Comparison of ENCODE assay signal across 9 cellular contexts in the genomic region with DNA sequence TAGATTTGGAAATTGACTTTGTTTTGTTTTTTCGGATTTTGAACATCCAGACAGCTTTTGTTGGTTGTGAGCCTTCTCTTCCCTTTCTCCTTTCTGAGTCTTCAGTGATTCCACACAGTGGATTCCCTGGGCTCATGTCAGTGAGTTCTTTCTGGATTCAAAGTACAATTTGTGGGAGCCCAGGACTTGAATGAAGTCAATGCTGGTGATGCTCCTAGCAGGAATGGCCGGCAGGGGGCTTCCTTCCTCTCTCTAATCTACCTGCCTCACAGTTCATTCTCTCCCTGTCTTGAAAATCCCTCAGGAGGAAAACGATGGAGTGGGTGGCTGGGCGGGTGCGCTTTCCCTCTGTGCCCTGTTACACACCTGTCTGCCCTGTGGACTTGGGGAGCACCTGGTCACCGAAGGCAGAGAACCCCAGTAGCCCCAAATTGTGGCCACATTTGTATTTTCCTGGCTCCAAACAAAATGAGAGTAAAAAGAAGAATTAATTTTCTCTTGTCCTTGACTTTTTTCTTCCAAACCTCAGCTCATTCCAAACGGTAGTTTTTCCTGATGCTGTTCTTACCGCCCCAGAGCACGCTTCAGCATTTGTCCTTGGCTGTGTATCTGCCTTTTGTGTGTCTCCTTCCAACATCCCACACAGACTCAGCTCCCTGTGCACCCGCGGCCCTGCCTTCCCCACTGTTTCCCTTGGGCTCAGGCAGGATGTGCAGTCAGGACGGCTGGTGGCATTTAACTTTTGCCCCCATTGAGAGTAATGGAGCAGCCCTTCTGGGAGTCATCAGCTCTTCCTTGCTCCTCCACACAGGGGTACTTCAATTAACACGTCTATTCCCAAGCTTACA.
DNase-seq lines count a peak whose midpoint lies in the region; ATAC-seq and TF ChIP-seq lines count a peak whose summit lies in the region.
"Had no signal": no experiment of that assay in that cellular context is flagged by ENCODE, and none has a peak within 500 bp of the region (broad histone marks: within the 10 kb centered on the region; RNA-seq: fewer than 3 reads in every experiment).

No MANE protein-coding gene starts in this region.

- H3K27ac ChIP-seq in sigmoid colon, result no peak overlapping the region
- H3K27ac ChIP-seq: upper lobe of left lung had no signal

- intact Hi-C loops in sigmoid colon (cut with DNase I), result no loop called here

- H3K27ac Mint-ChIP-seq in natural killer cell treated with Interleukin-12 subunit alpha and Interleukin-12 subunit beta and Interleukin-15 and Interleukin-18, amount 100 ng/mL, for 72 hours, result no peak overlapping the region

- H3K4me1 ChIP-seq in sigmoid colon, result no peaks in the 10 kb centered on the region
- H3K4me1 ChIP-seq: upper lobe of left lung had no signal

- no peaks in the 10 kb centered on the region for H3K36me3 ChIP-seq in sigmoid colon
- H3K36me3 ChIP-seq: upper lobe of left lung had no signal

- TF ChIP-seq RAD21 in Ishikawa (IDR thresholded peaks at IDR 0.05; ENCODE audit: low read depth), result peak; percentile 49

- H3K36me3 Mint-ChIP-seq in natural killer cell treated with Interleukin-12 subunit alpha and Interleukin-12 subunit beta and Interleukin-15 and Interleukin-18, amount 100 ng/mL, for 72 hours, result no peaks in the 10 kb centered on the region

- H3K4me3 ChIP-seq in WI38 (ENCODE audit: low read depth, low read length) (no peak overlapping the region), sigmoid colon (no peak overlapping the region)
- H3K4me3 ChIP-seq: upper lobe of left lung had no signal

- H3K27me3 ChIP-seq in sigmoid colon, result peaks cover 0 to 5% (median 0%) of the 10 kb centered on the region in 3 donors
- H3K27me3 ChIP-seq: upper lobe of left lung had no signal

- no peaks in the 10 kb centered on the region for H3K4me1 Mint-ChIP-seq in natural killer cell treated with Interleukin-12 subunit alpha and Interleukin-12 subunit beta and Interleukin-15 and Interleukin-18, amount 100 ng/mL, for 72 hours (ENCODE audit: low read depth in 2 of 2)

- peaks cover 2% of the 10 kb centered on the region for H3K9me3 Mint-ChIP-seq in natural killer cell treated with Interleukin-12 subunit alpha and Interleukin-12 subunit beta and Interleukin-15 and Interleukin-18, amount 100 ng/mL, for 72 hours

- H3K4me3 Mint-ChIP-seq in natural killer cell treated with Interleukin-12 subunit alpha and Interleukin-12 subunit beta and Interleukin-15 and Interleukin-18, amount 100 ng/mL, for 72 hours, result no peak overlapping the region

- TF ChIP-seq EP300 in Ishikawa (IDR thresholded peaks at IDR 0.05; ENCODE audit: borderline replicate concordance) (no peak), sigmoid colon (IDR thresholded peaks at IDR 0.05) (no peak)

- no peak for ATAC-seq in GM21447 (IDR thresholded peaks at IDR 0.05; ENCODE audit: unreplicated experiment)
- ATAC-seq in natural killer cell treated with Interleukin-12 subunit alpha and Interleukin-12 subunit beta and Interleukin-15 and Interleukin-18, amount 100 ng/mL, for 72 hours, result no peak

- WGBS in sigmoid colon, 2 donors, result 64 to 66% methylated on average over 13 of the region's 13 CpGs

- peaks cover 0 to 1% (median 0%) of the 10 kb centered on the region in 4 donors for H3K9me3 ChIP-seq in sigmoid colon
- H3K9me3 ChIP-seq: upper lobe of left lung had no signal

- DNase-seq in Daoy (ENCODE audit: low read depth) (peak; percentile 48), medulla oblongata (ENCODE audit: extremely low spot score) (peak; percentile 11), SKM-1 (lab: John Stamatoyannopoulos, UW; ENCODE audit: unreplicated experiment) (no peak), sigmoid colon (no peak)
- no peak for DNase-seq in natural killer cell treated with Interleukin-12 subunit alpha and Interleukin-12 subunit beta and Interleukin-15 and Interleukin-18, amount 100 ng/mL, for 72 hours (ENCODE audit: low spot score)

- H3K27me3 Mint-ChIP-seq in natural killer cell treated with Interleukin-12 subunit alpha and Interleukin-12 subunit beta and Interleukin-15 and Interleukin-18, amount 100 ng/mL, for 72 hours, result peaks cover 23 to 31% of the 10 kb centered on the region in 2 donors

- peak; percentile 48 for TF ChIP-seq CTCF in WI38 (IDR thresholded peaks at IDR 0.05; ENCODE audit: low read depth, low read length)
- no peak for TF ChIP-seq CTCF in sigmoid colon (IDR thresholded peaks at IDR 0.05)

- TF ChIP-seq POLR2A in sigmoid colon (IDR thresholded peaks at IDR 0.05), result no peak

TF ChIP-seq in Ishikawa, 13 proteins besides CTCF, POLR2A, EP300 and RAD21:
- no peak for TF ChIP-seq REST (IDR thresholded peaks at IDR 0.05; ENCODE audit: low read depth)
- no peak for TF ChIP-seq NFIC (IDR thresholded peaks at IDR 0.05)
- TF ChIP-seq YY1 (IDR thresholded peaks at IDR 0.05; ENCODE audit: low read depth), result no peak
- TF ChIP-seq TCF12 (IDR thresholded peaks at IDR 0.05; ENCODE audit: low read depth), result no peak
- TF ChIP-seq FOXM1 (IDR thresholded peaks at IDR 0.05; ENCODE audit: borderline replicate concordance, low read depth), result no peak
- TF ChIP-seq CEBPB (IDR thresholded peaks at IDR 0.05), result no peak
- no peak for TF ChIP-seq USF1 (IDR thresholded peaks at IDR 0.05)
- TF ChIP-seq, protein P1, sequence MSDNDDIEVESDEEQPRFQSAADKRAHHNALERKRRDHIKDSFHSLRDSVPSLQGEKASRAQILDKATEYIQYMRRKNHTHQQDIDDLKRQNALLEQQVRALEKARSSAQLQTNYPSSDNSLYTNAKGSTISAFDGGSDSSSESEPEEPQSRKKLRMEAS (IDR thresholded peaks at IDR 0.05), result no peak
- no peak for TF ChIP-seq CREB1 (IDR thresholded peaks at IDR 0.05; ENCODE audit: low read depth)
- TF ChIP-seq EGR1 (IDR thresholded peaks at IDR 0.05), result no peak
- no peak for TF ChIP-seq TEAD4 (IDR thresholded peaks at IDR 0.05)
- no peak for TF ChIP-seq TAF1 (IDR thresholded peaks at IDR 0.05; ENCODE audit: low read depth)
- TF ChIP-seq ZBTB7A (IDR thresholded peaks at IDR 0.05; ENCODE audit: low read depth), result no peak

Comparison
In these comparisons a context has a peak if more than half of its experiments do, and no peak if none do; other contexts are left out.
1. DNase-seq: peak in Daoy (single experiment) and medulla oblongata (single experiment); none in SKM-1 (single experiment), sigmoid colon (single experiment) and natural killer cell treated with Interleukin-12 subunit alpha and Interleukin-12 subunit beta and Interleukin-15 and Interleukin-18, amount 100 ng/mL, for 72 hours (single experiment).